30 cellular contexts compared by ENCODE assay signal in the genomic region with DNA sequence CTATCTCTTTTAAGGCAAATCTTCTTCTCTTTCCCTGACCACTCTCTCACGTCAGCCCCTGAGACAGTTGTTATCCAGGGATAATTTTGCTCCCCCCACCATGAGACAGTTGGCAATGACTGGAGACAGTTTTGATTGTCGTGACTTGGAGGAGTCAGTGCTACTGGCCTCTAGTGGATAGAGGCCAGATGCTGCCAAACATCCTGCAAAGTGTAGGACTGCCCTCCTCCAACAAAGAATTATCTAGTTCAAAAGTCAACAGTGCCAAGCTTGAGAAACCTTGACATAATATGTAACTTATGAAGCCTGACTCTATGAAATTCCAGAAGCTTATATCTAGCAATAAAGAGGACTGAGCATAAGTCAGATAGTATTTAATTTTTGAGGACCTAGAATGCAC.
DNase-seq lines count a peak whose midpoint lies in the region; FAIRE-seq and TF ChIP-seq lines count a peak whose summit lies in the region.
"Had no signal": no experiment of that assay in that cellular context is flagged by ENCODE, and none has a peak within 500 bp of the region (broad histone marks: within the 10 kb centered on the region; RNA-seq: fewer than 3 reads in every experiment).

No MANE protein-coding gene starts in this region.

- H3K4me3 Mint-ChIP-seq in neural progenitor cell (no peak overlapping the region), immature natural killer cell (no peak overlapping the region)
- H3K4me3 Mint-ChIP-seq: activated CD4-positive, alpha-beta T cell treated with anti-CD3 and anti-CD28 coated beads, Interleukin-2, amount 10 ng/mL, durations not matched to agents 24 days and 14 days; activated naive CD4-positive, alpha-beta T cell treated with anti-CD3 and anti-CD28 coated beads, Interleukin-2, amount 10 ng/mL, durations not matched to agents 7 days and 5 days; activated T-cell treated with anti-CD3 and anti-CD28 coated beads, Interleukin-2, amount 50 U/mL, for 72 hours; CD8-positive, alpha-beta memory T cell; effector memory CD8-positive, alpha-beta T cell; memory B cell; naive B cell had no signal

- H3K9me3 Mint-ChIP-seq in neural progenitor cell, result no peaks in the 10 kb centered on the region
- H3K9me3 Mint-ChIP-seq in immature natural killer cell, result peaks cover 0 to 10% (median 1%) of the 10 kb centered on the region in 6 donors
- H3K9me3 Mint-ChIP-seq: activated CD4-positive, alpha-beta T cell treated with anti-CD3 and anti-CD28 coated beads, Interleukin-2, amount 10 ng/mL, durations not matched to agents 24 days and 14 days; activated T-cell treated with anti-CD3 and anti-CD28 coated beads, Interleukin-2, amount 50 U/mL, for 72 hours had no signal

- H3K4me1 ChIP-seq in keratinocyte (ENCODE audit: control insufficient read depth, extremely low read depth, insufficient read depth, low read length), result no peaks in the 10 kb centered on the region
- peaks cover 10% of the 10 kb centered on the region for H3K4me1 ChIP-seq in neural progenitor cell
- H3K4me1 ChIP-seq: colonic mucosa, gastrocnemius medialis had no signal

- H2AFZ ChIP-seq in keratinocyte (ENCODE audit: control insufficient read depth, low read length) (no peak overlapping the region), neural progenitor cell (replicated peaks) (no peak overlapping the region)

- H3K27ac ChIP-seq in keratinocyte (ENCODE audit: control insufficient read depth, insufficient read depth, low read length), result no peak overlapping the region
- H3K27ac ChIP-seq in neural progenitor cell, result no peak overlapping the region
- H3K27ac ChIP-seq: colonic mucosa, gastrocnemius medialis, thoracic aorta, WERI-Rb-1 had no signal

- no peak for FAIRE-seq in keratinocyte (lab: Jason Lieb, UNC)
- FAIRE-seq: bronchial epithelial cell, kidney had no signal

- no peak overlapping the region for H3K9ac ChIP-seq in keratinocyte (ENCODE audit: control insufficient read depth, extremely low read depth, insufficient read depth, low read length)
- no peak overlapping the region for H3K9ac ChIP-seq in neural progenitor cell
- H3K9ac ChIP-seq: SK-N-SH had no signal

- no peaks in the 10 kb centered on the region for H3K36me3 ChIP-seq in keratinocyte (ENCODE audit: control insufficient read depth in 2 of 2, extremely low read depth in 1 of 2, insufficient read depth in 2 of 2, low read length in 2 of 2)
- no peaks in the 10 kb centered on the region for H3K36me3 ChIP-seq in neural progenitor cell
- H3K36me3 ChIP-seq: colonic mucosa, gastrocnemius medialis, thoracic aorta, WERI-Rb-1 had no signal

- dilution Hi-C loops in keratinocyte (cut with MboI; ENCODE audit: extremely low pct_ligation_motif_present, low sequenced_read_pairs), result loop anchor here (25.0 kb wide), 1 partner anchor 150 kb away; no protein-coding TSS in a partner anchor

- H3K27ac Mint-ChIP-seq in neural progenitor cell (no peak overlapping the region), immature natural killer cell (no peak overlapping the region)
- H3K27ac Mint-ChIP-seq: activated CD4-positive, alpha-beta T cell treated with anti-CD3 and anti-CD28 coated beads, Interleukin-2, amount 10 ng/mL, durations not matched to agents 24 days and 14 days; activated naive CD4-positive, alpha-beta T cell treated with anti-CD3 and anti-CD28 coated beads, Interleukin-2, amount 10 ng/mL, durations not matched to agents 7 days and 5 days; activated T-cell treated with anti-CD3 and anti-CD28 coated beads, Interleukin-2, amount 50 U/mL, for 72 hours; effector memory CD8-positive, alpha-beta T cell; memory B cell; naive B cell had no signal

- peak; percentile 16 for DNase-seq in Caki2 (ENCODE audit: low read depth)
- no peak for DNase-seq in LNCaP clone FGC (ENCODE audit: low read depth)
- no peak for DNase-seq in keratinocyte (ENCODE audit: low read depth, low spot score)
- no peak for DNase-seq in neural progenitor cell (ENCODE audit: low spot score)
- DNase-seq in activated gamma-delta T cell treated with Interleukin-2 at 50 U/mL for 16 hours, result no peak
- no peak for DNase-seq in HuH-7 (ENCODE audit: low spot score)
- DNase-seq in immature natural killer cell, result no peak
- DNase-seq: activated CD4-positive, alpha-beta T cell treated with anti-CD3 and anti-CD28 coated beads, Interleukin-2, amount 10 ng/mL, durations not matched to agents 24 days and 14 days; activated naive CD4-positive, alpha-beta T cell treated with anti-CD3 and anti-CD28 coated beads, Interleukin-2, amount 10 ng/mL, durations not matched to agents 7 days and 5 days; activated T-cell treated with anti-CD3 and anti-CD28 coated beads, Interleukin-2, amount 50 U/mL, for 72 hours; amygdala; CD8-positive, alpha-beta memory T cell; colonic mucosa; DMS79; effector memory CD8-positive, alpha-beta T cell; gastrocnemius medialis; H7; kidney; naive B cell; NCI-H187; NCI-H526 treated with DMSO at 0.1 percent for 48 hours; occipital lobe; SK-N-SH; stimulated activated CD4-positive, alpha-beta T cell treated with anti-CD3 and anti-CD28 coated beads, Interleukin-4, amount 100 ng/mL, for 24 hours; stimulated activated naive CD4-positive, alpha-beta T cell; T-helper 2 cell; WERI-Rb-1 had no signal

- H3K27me3 Mint-ChIP-seq in neural progenitor cell (ENCODE audit: insufficient read depth, low read depth) (no peaks in the 10 kb centered on the region), immature natural killer cell (ENCODE audit: low read depth in 3 of 3) (peaks cover 0 to 5% (median 0%) of the 10 kb centered on the region in 3 donors)
- H3K27me3 Mint-ChIP-seq: activated CD4-positive, alpha-beta T cell treated with anti-CD3 and anti-CD28 coated beads, Interleukin-2, amount 10 ng/mL, durations not matched to agents 24 days and 14 days; activated naive CD4-positive, alpha-beta T cell treated with anti-CD3 and anti-CD28 coated beads, Interleukin-2, amount 10 ng/mL, durations not matched to agents 7 days and 5 days; effector memory CD8-positive, alpha-beta T cell; memory B cell; naive B cell had no signal

- TF ChIP-seq CTCF in LNCaP clone FGC (IDR thresholded peaks at IDR 0.05; ENCODE audit: control insufficient read depth, extremely low read depth, insufficient read depth), result peak; percentile 21
- peak in 2 of 3 experiments; percentile 16 to 22 for TF ChIP-seq CTCF in keratinocyte (optimal IDR thresholded peaks at IDR 0.05 in 1 of 3, IDR thresholded peaks at IDR 0.05 in 1 of 3, conservative IDR thresholded peaks at IDR 0.05 in 1 of 3; ENCODE audit: extremely low read depth in 1 of 3, insufficient read depth in 2 of 3, low read length in 3 of 3)
- peak; percentile 34 for TF ChIP-seq CTCF in neural progenitor cell (IDR thresholded peaks at IDR 0.05)

- in situ Hi-C loops in Caki2 (cut with HindIII; ENCODE audit: low pct_unique_long_range_greater_than_20kb, low sequenced_read_pairs), result no loop called here

- H3K9me1 ChIP-seq in keratinocyte (ENCODE audit: control insufficient read depth, extremely low read depth, insufficient read depth, low read length), result no peaks in the 10 kb centered on the region

- no peaks in the 10 kb centered on the region for H3K27me3 ChIP-seq in keratinocyte (ENCODE audit: control insufficient read depth, extremely low read depth, insufficient read depth, low read length)
- H3K27me3 ChIP-seq in neural progenitor cell, result no peaks in the 10 kb centered on the region
- H3K27me3 ChIP-seq: colonic mucosa, gastrocnemius medialis had no signal

- H3K36me3 Mint-ChIP-seq in neural progenitor cell (no peaks in the 10 kb centered on the region), immature natural killer cell (no peaks in the 10 kb centered on the region)
- H3K36me3 Mint-ChIP-seq: activated naive CD4-positive, alpha-beta T cell treated with anti-CD3 and anti-CD28 coated beads, Interleukin-2, amount 10 ng/mL, durations not matched to agents 7 days and 5 days; CD8-positive, alpha-beta memory T cell; memory B cell; naive B cell had no signal

- peaks cover 7% of the 10 kb centered on the region for H3K4me1 Mint-ChIP-seq in neural progenitor cell
- no peaks in the 10 kb centered on the region for H3K4me1 Mint-ChIP-seq in immature natural killer cell
- H3K4me1 Mint-ChIP-seq: activated CD4-positive, alpha-beta T cell treated with anti-CD3 and anti-CD28 coated beads, Interleukin-2, amount 10 ng/mL, durations not matched to agents 24 days and 14 days; activated naive CD4-positive, alpha-beta T cell treated with anti-CD3 and anti-CD28 coated beads, Interleukin-2, amount 10 ng/mL, durations not matched to agents 7 days and 5 days; CD8-positive, alpha-beta memory T cell; memory B cell; naive B cell had no signal

- H3K4me3 ChIP-seq in LNCaP clone FGC (ENCODE audit: low read depth, low read length) (no peak overlapping the region), keratinocyte (ENCODE audit: control insufficient read depth in 2 of 3, extremely low read depth in 1 of 3, insufficient read depth in 2 of 3, low read depth in 1 of 3, low read length in 3 of 3) (no peak overlapping the region), neural progenitor cell (no peak overlapping the region)
- H3K4me3 ChIP-seq: colonic mucosa, gastrocnemius medialis, thoracic aorta had no signal

- no peaks in the 10 kb centered on the region for H3F3A ChIP-seq in neural progenitor cell (ENCODE audit: low read depth)

- H4K20me1 ChIP-seq in keratinocyte (ENCODE audit: control insufficient read depth, extremely low read depth, insufficient read depth, low read length), result no peaks in the 10 kb centered on the region
- no peaks in the 10 kb centered on the region for H4K20me1 ChIP-seq in neural progenitor cell (ENCODE audit: low read depth)

- no peaks in the 10 kb centered on the region for H3K9me3 ChIP-seq in keratinocyte (ENCODE audit: control insufficient read depth, low read depth, low read length)
- H3K9me3 ChIP-seq in neural progenitor cell (ENCODE audit: low read depth), result no peaks in the 10 kb centered on the region
- H3K9me3 ChIP-seq: colonic mucosa, gastrocnemius medialis, SK-N-SH, thoracic aorta had no signal

- H3K79me2 ChIP-seq in keratinocyte (ENCODE audit: control insufficient read depth, insufficient read depth, low read length) (no peaks in the 10 kb centered on the region), neural progenitor cell (ENCODE audit: low read depth) (no peaks in the 10 kb centered on the region)

- H3K4me2 ChIP-seq in keratinocyte (ENCODE audit: control insufficient read depth, extremely low read depth, insufficient read depth, low read depth, low read length) (no peak overlapping the region), neural progenitor cell (no peak overlapping the region)
- H3K4me2 ChIP-seq: SK-N-SH had no signal
